Comparison of ENCODE assay signal across 8 cellular contexts in the genomic region with DNA sequence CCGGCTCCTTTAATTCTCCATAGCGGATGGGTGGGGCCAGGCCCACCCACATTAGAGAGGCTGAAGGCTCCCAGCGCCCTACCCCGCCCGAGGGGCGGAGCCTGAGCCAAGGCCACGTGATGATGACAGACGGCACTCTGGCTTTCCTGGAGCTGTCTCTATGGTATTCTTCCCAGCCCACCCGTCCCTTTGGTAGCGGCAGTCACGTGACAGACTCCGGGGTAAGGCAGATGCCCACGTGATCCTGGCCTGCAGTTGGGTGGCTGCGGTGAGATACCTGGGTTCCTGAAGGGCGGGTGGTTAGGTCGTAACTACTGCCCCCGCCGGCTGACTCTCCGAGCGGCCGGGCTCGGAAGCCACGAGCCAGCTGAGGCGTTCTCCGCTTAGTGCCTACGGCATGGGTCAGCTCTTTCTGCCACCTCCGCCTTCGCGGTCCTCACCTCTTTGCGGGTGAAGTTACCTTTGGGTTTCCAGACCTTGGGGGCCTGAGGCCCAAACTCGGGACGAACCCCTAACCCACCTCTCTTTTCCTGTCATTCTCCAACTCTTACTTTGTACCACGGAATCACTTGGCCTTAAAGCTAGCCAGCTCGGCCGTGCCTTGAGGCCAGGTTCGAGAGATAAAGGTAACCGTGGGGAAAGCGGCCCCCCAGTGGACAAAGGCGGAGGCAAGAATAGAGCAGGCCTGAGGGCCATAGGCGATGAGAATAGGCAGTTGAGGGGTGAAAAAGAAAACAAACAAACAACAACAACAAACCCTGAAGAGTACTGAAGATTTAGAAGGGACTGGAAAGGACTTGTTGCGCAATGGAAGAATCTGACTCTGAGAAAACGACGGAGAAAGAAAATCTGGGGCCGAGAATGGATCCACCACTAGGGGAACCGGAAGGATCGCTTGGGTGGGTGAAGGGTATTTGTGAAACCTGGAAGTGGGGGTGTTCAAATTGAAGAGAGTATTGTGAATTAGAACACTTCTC. TPM values are rescaled to one million over a fixed set of nuclear protein-coding genes. Genes with fewer than 3 reads are reported as not detected.
DNase-seq lines count a peak whose midpoint lies in the region; ATAC-seq, FAIRE-seq and TF ChIP-seq lines count a peak whose summit lies in the region.

A gene with protein sequence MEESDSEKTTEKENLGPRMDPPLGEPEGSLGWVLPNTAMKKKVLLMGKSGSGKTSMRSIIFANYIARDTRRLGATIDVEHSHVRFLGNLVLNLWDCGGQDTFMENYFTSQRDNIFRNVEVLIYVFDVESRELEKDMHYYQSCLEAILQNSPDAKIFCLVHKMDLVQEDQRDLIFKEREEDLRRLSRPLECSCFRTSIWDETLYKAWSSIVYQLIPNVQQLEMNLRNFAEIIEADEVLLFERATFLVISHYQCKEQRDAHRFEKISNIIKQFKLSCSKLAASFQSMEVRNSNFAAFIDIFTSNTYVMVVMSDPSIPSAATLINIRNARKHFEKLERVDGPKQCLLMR (plus strand): TSS at position 229 of the 977 bp plus-strand sequence. CDS start 579 bp downstream, at position 808.

- WGBS in mesodermal cell (ENCODE audit: insufficient coverage in 2 of 2), 2 experiments: 0% methylated on average over 15 of the region's 46 CpGs

- H3K36me3 ChIP-seq in NT2/D1 (ENCODE audit: insufficient read depth, insufficient read length, low read length) (peaks cover 32% of the 10 kb centered on the region), mesodermal cell (ENCODE audit: control insufficient read depth, insufficient read depth, low read length) (peaks cover 22% of the 10 kb centered on the region)

- FAIRE-seq in endometrium (lab: Jason Lieb, UNC): peak; percentile 66

- H3K27me3 ChIP-seq in NT2/D1 (ENCODE audit: insufficient read depth, insufficient read length): no peaks in the 10 kb centered on the region

- peak within 1 kb of the TSS; percentile 87 for H3K4me3 ChIP-seq in NT2/D1 (ENCODE audit: insufficient read length, low read depth)
- H3K4me3 ChIP-seq in mesodermal cell (ENCODE audit: extremely low read depth, insufficient read depth, low read length, poor library complexity, severe bottlenecking): peak within 1 kb of the TSS; percentile 58

- H3K9me3 ChIP-seq in NT2/D1 (ENCODE audit: insufficient read depth, low read length): no peaks in the 10 kb centered on the region
- no peaks in the 10 kb centered on the region for H3K9me3 ChIP-seq in mesodermal cell (ENCODE audit: control insufficient read depth, low read length)

- DNase-seq in Calu3 (peak; percentile 94), HUDEP-2 (lab: John Stamatoyannopoulos, UW; ENCODE audit: unreplicated experiment in 76 of 76) (peak in 75 of 76 experiments; percentile 19 to 95 (median 86)), NT2/D1 (ENCODE audit: low read depth, low spot score) (peak; percentile 91)
- peak; percentile 90 for DNase-seq in activated CD8-positive, alpha-beta memory T cell treated with anti-CD3 and anti-CD28 coated beads, Interleukin-2, amount 50 U/mL, for 4 hours
- DNase-seq in stimulated activated CD8-positive, alpha-beta memory T cell treated with anti-CD3 and anti-CD28 coated beads, Interleukin-15, amount 100 ng/mL, for 4 hours (ENCODE audit: low read depth in 2 of 2): peak; percentile 82 to 87

- H3K36me3 Mint-ChIP-seq in Calu3 (ENCODE audit: insufficient read depth, unreplicated experiment): peaks cover 22% of the 10 kb centered on the region

- ATAC-seq in GM21381 (IDR thresholded peaks at IDR 0.05; ENCODE audit: unreplicated experiment): peak; percentile 96

- peak within 1 kb of the TSS; percentile 80 for H3K27ac ChIP-seq in mesodermal cell (ENCODE audit: low read depth, low read length, severe bottlenecking)

- peaks cover 9% of the 10 kb centered on the region for H3K4me1 Mint-ChIP-seq in Calu3 (ENCODE audit: low read depth, unreplicated experiment)

- CTCF ChIA-PET in Calu3 (lab: Charles Lee): interaction anchor here (0.5 to 1.4 kb wide), 6 partner anchors 191 to 583 kb away, joined by 3 to 6 read pairs (median 3); no protein-coding TSS in a partner anchor

- H3K9ac ChIP-seq in NT2/D1 (ENCODE audit: insufficient read length, low read depth): peak within 1 kb of the TSS; percentile 94

- TSS peak; percentile 70 for BruUV-seq in Calu3 (replicated peaks; lab: Mats Ljungman, UMichigan)

- no peaks in the 10 kb centered on the region for H3K4me1 ChIP-seq in NT2/D1 (ENCODE audit: insufficient read depth, insufficient read length)
- H3K4me1 ChIP-seq in mesodermal cell (ENCODE audit: control insufficient read depth, insufficient read depth, low read length, poor library complexity, severe bottlenecking): peaks cover 3% of the 10 kb centered on the region

- peak within 1 kb of the TSS; percentile 82 for H3K27ac Mint-ChIP-seq in Calu3 (ENCODE audit: unreplicated experiment)

- H3K27me3 Mint-ChIP-seq in Calu3 (ENCODE audit: unreplicated experiment): no peaks in the 10 kb centered on the region

- intact Hi-C loops in Calu3 (cut with micrococcal nuclease; ENCODE audit: unreplicated experiment): loop anchor here (1.0 to 10.0 kb wide), 4 partner anchors 189 to 1009 kb away; a partner anchor contains a TSS

- H3K9me3 Mint-ChIP-seq in Calu3 (ENCODE audit: low read depth, unreplicated experiment): peaks cover under 1% of the 10 kb centered on the region

- peak; percentile 53 for TF ChIP-seq CTCF in Calu3 (IDR thresholded peaks at IDR 0.05; ENCODE audit: unreplicated experiment)

- H3K4me3 Mint-ChIP-seq in Calu3 (ENCODE audit: low read depth, unreplicated experiment): peak within 1 kb of the TSS; percentile 84

RNA-seq across cellular contexts. Expression of the gene that starts here (rescaled TPM):
- total RNA-seq in Calu3 (2022): 16.5 and 19.3 TPM in 2 replicates
- 16.1 TPM for polyA plus RNA-seq in mesodermal cell (2013, experiment 1 of 2)
- 15.2 TPM for polyA plus RNA-seq in mesodermal cell (2013, experiment 2 of 2)

Comparison
In these comparisons a context has a peak if more than half of its experiments do, and no peak if none do; other contexts are left out.
1. Peak in every context shown above with its lines: DNase-seq, ATAC-seq, H3K4me3 ChIP-seq and H3K27ac ChIP-seq.